ENCODE assay signal across 19 cellular contexts in the genomic region with DNA sequence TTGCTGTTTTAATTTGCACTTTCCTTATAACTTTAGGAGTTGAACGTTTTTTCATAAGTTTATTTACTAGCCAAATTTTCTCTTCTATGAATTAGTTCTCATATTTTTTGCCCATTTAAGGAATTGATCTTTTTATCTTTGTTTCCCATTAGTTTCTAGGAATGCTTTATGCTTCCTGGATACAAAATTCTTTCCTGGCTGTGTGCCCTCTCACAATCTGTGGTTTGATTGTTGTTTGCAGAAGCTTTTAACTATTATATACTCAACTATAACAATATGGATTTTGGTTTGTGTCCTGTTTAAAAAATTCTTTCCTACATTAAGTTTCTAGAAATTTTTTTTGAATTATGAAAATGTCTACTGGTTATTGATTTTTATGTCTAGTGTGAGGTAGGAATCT.
"Had no signal": no experiment of that assay in that cellular context is flagged by ENCODE, and none has a peak within 500 bp of the region (broad histone marks: within the 10 kb centered on the region; RNA-seq: fewer than 3 reads in every experiment).

No MANE protein-coding gene starts in this region.

- H3K4me1 ChIP-seq: right atrium auricular region, stomach had no signal

- H3K27ac ChIP-seq: hepatocyte, right atrium auricular region, stomach, thoracic aorta, transverse colon had no signal

- H3K27me3 ChIP-seq: hepatocyte, right atrium auricular region, stomach, transverse colon had no signal

- ATAC-seq: left cardiac atrium; left ventricle myocardium superior; naive thymus-derived CD4-positive, alpha-beta T cell had no signal

- H3K9me3 ChIP-seq: thoracic aorta, transverse colon had no signal

- H3K36me3 ChIP-seq: right atrium auricular region, stomach, thoracic aorta, transverse colon had no signal

- H3K79me2 ChIP-seq: hepatocyte had no signal

- H3K4me3 ChIP-seq: hepatocyte, lung, right atrium auricular region, stomach, thoracic aorta, transverse colon had no signal

- H2AFZ ChIP-seq: hepatocyte had no signal

- H3K4me2 ChIP-seq: hepatocyte had no signal

- DNase-seq: cerebellar nuclear complex; effector CD4-positive, alpha-beta T cell; endodermal cell; head of caudate nucleus; kidney; left cardiac atrium; left ventricle myocardium superior; naive thymus-derived CD4-positive, alpha-beta T cell; nephron progenitor cell; small intestine; stimulated activated CD4-positive, alpha-beta T cell treated with anti-CD3 and anti-CD28 coated beads, Interleukin-12 subunit alpha, Interleukin-12 subunit beta, amount 100 ng/mL, for 4 hours; stimulated activated naive CD4-positive, alpha-beta T cell; stomach; substantia nigra; transverse colon had no signal
